In genomic region chrX:28717864-28718263, GRCh38 we compare ENCODE assay signal across 20 cellular contexts.
DNase-seq lines count a peak whose midpoint lies in the region; ATAC-seq, FAIRE-seq and TF ChIP-seq lines count a peak whose summit lies in the region.
"Had no signal": no experiment of that assay in that cellular context is flagged by ENCODE, and none has a peak within 500 bp of the region (broad histone marks: within the 10 kb centered on the region; RNA-seq: fewer than 3 reads in every experiment).

No MANE protein-coding gene starts in this region.

- no peak overlapping the region for H3K14ac ChIP-seq in IMR-90 (replicated peaks; ENCODE audit: low read depth, low read length)

- H3K27ac ChIP-seq in IMR-90 (ENCODE audit: insufficient read depth, low read length) (no peak overlapping the region), GM12878 (ENCODE audit: control insufficient read depth, insufficient read depth) (no peak overlapping the region), kidney (ENCODE audit: low read depth in 2 of 2, low read length in 2 of 2) (no peak overlapping the region), heart left ventricle (no peak overlapping the region)
- H3K27ac ChIP-seq: 22Rv1; A549; BLaER1 treated with 17β-estradiol and CSF1 and Interleukin-3, amounts not matched to agents 10 nM and 100 nM; C4-2B had no signal

- ATAC-seq in IMR-90 (ENCODE audit: low read depth), result no peak
- ATAC-seq in GM12878, result no peak
- no peak for ATAC-seq in heart left ventricle
- ATAC-seq: A549; CD8-positive, alpha-beta T cell had no signal

- POLR2A ChIA-PET in IMR-90 (lab: Charles Lee; ENCODE audit: unreplicated experiment), result no interaction called here
- POLR2A ChIA-PET in GM12878 (lab: Charles Lee), result no interaction called here

- H3K27me3 ChIP-seq in IMR-90 (ENCODE audit: control insufficient read depth, insufficient read depth, low read length) (no peaks in the 10 kb centered on the region), GM12878 (replicated peaks in 1 of 2; ENCODE audit: control insufficient read depth in 2 of 2, insufficient read depth in 2 of 2, low read length in 1 of 2) (no peaks in the 10 kb centered on the region), heart left ventricle (no peaks in the 10 kb centered on the region)
- H3K27me3 ChIP-seq: BLaER1 treated with 17β-estradiol and CSF1 and Interleukin-3, amounts not matched to agents 10 nM and 100 nM had no signal

- BruUV-seq in IMR-90 (replicated peaks; lab: Mats Ljungman, UMichigan) (no TSS peak), GM12878 (replicated peaks; lab: Mats Ljungman, UMichigan) (no TSS peak)

- no peak overlapping the region for H2AK9ac ChIP-seq in IMR-90 (replicated peaks; ENCODE audit: low read depth, low read length, poor library complexity)

- H2AFZ ChIP-seq in IMR-90 (replicated peaks; ENCODE audit: low read length, poor library complexity) (no peak overlapping the region), GM12878 (ENCODE audit: control insufficient read depth, low read depth, low read length) (no peak overlapping the region)

- H2AK5ac ChIP-seq in IMR-90 (ENCODE audit: low read depth, low read length), result no peak overlapping the region

- no peak for TF ChIP-seq EP300 in GM12878 (IDR thresholded peaks at IDR 0.05; ENCODE audit: borderline replicate concordance in 1 of 2, control insufficient read depth in 1 of 2, low read depth in 2 of 2, low read length in 2 of 2)

- no peaks in the 10 kb centered on the region for H3K9me1 ChIP-seq in IMR-90 (ENCODE audit: insufficient read depth, low read length)

- H3K4me2 ChIP-seq in IMR-90 (ENCODE audit: low read depth, low read length) (no peak overlapping the region), GM12878 (ENCODE audit: control insufficient read depth, insufficient read depth) (no peak overlapping the region)
- H3K4me2 ChIP-seq: A549; BLaER1 treated with 17β-estradiol and CSF1 and Interleukin-3, amounts not matched to agents 10 nM and 100 nM had no signal

- H4K8ac ChIP-seq in IMR-90 (ENCODE audit: low read depth in 2 of 2, low read length in 2 of 2), result no peak overlapping the region

- H3K9ac ChIP-seq in IMR-90 (ENCODE audit: low read depth, low read length), result no peak overlapping the region
- no peak overlapping the region for H3K9ac ChIP-seq in GM12878 (ENCODE audit: control insufficient read depth, insufficient read depth, low read length)
- no peak overlapping the region for H3K9ac ChIP-seq in kidney (ENCODE audit: low read length in 2 of 2)
- H3K9ac ChIP-seq: BLaER1 treated with 17β-estradiol and CSF1 and Interleukin-3, amounts not matched to agents 10 nM and 100 nM had no signal

- no peaks in the 10 kb centered on the region for H3K79me2 ChIP-seq in GM12878 (ENCODE audit: control insufficient read depth, insufficient read depth, low read length)

- H4K5ac ChIP-seq in IMR-90 (ENCODE audit: low read depth, low read length), result no peak overlapping the region

- no peak overlapping the region for H3K4ac ChIP-seq in IMR-90 (ENCODE audit: low read depth, low read length)

- CTCF ChIA-PET in IMR-90 (lab: Yijun Ruan, JAX), result no interaction called here
- CTCF ChIA-PET in GM12878 (lab: Yijun Ruan, JAX), result no interaction called here

- no peak overlapping the region for H4K91ac ChIP-seq in IMR-90 (ENCODE audit: insufficient read depth, low read depth, low read length)

- TF ChIP-seq POLR2A in IMR-90 (IDR thresholded peaks at IDR 0.05; ENCODE audit: low read depth, low read length) (no peak), GM12878 (IDR thresholded peaks at IDR 0.05; ENCODE audit: low read depth, low read length) (no peak), heart left ventricle (IDR thresholded peaks at IDR 0.05) (no peak)

- no peak overlapping the region for H3K18ac ChIP-seq in IMR-90 (ENCODE audit: low read depth, low read length)

- H4K20me1 ChIP-seq in IMR-90 (ENCODE audit: insufficient read depth, low read length) (no peaks in the 10 kb centered on the region), GM12878 (ENCODE audit: control insufficient read depth, insufficient read depth) (no peaks in the 10 kb centered on the region)
- H4K20me1 ChIP-seq: BLaER1 treated with 17β-estradiol and CSF1 and Interleukin-3, amounts not matched to agents 10 nM and 100 nM had no signal

- H3K4me1 ChIP-seq in IMR-90 (ENCODE audit: control insufficient read depth, insufficient read depth, low read length) (no peaks in the 10 kb centered on the region), GM12878 (ENCODE audit: control insufficient read depth, insufficient read depth, low read length) (no peaks in the 10 kb centered on the region), kidney (ENCODE audit: control insufficient read depth in 1 of 2, insufficient read depth in 1 of 2, low read depth in 1 of 2, low read length in 2 of 2) (no peaks in the 10 kb centered on the region), heart left ventricle (no peaks in the 10 kb centered on the region)
- H3K4me1 ChIP-seq: A549; BLaER1 treated with 17β-estradiol and CSF1 and Interleukin-3, amounts not matched to agents 10 nM and 100 nM; Caco-2 had no signal

- DNase-seq in IMR-90 (no peak), GM12878 (ENCODE audit: low read depth, low spot score) (no peak), kidney (no peak), NCI-H446 treated with DMSO at 0.1 percent for 48 hours (lab: John Stamatoyannopoulos, UW) (no peak), heart left ventricle (no peak)
- DNase-seq: AML-193; Caco-2; Calu3; CD4-positive, alpha-beta T cell; CD8-positive, alpha-beta T cell; DMS79 treated with DMSO at 0.1 percent for 48 hours; GF-D8 had no signal

- H3K36me3 ChIP-seq in IMR-90 (ENCODE audit: control insufficient read depth, insufficient read depth, low read length), result no peaks in the 10 kb centered on the region
- no peaks in the 10 kb centered on the region for H3K36me3 ChIP-seq in GM12878 (ENCODE audit: control insufficient read depth in 2 of 2, insufficient read depth in 2 of 2, low read length in 1 of 2)
- H3K36me3 ChIP-seq in kidney (ENCODE audit: control insufficient read depth in 1 of 2, insufficient read depth in 2 of 2, low read length in 2 of 2), result no peaks in the 10 kb centered on the region
- no peaks in the 10 kb centered on the region for H3K36me3 ChIP-seq in heart left ventricle
- H3K36me3 ChIP-seq: BLaER1 treated with 17β-estradiol and CSF1 and Interleukin-3, amounts not matched to agents 10 nM and 100 nM had no signal

- RAD21 ChIA-PET in GM12878 (lab: Charles Lee; ENCODE audit: unreplicated experiment), result no interaction called here

- dilution Hi-C loops in IMR-90 (cut with HindIII; ENCODE audit: low sequenced_read_pairs, unreplicated experiment), result no loop called here

- no peak for TF ChIP-seq RAD21 in IMR-90 (IDR thresholded peaks at IDR 0.05; ENCODE audit: low read length)
- no peak for TF ChIP-seq RAD21 in GM12878 (IDR thresholded peaks at IDR 0.05; ENCODE audit: insufficient read depth, low read depth, low read length)

- H3K4me3 ChIP-seq in IMR-90 (ENCODE audit: insufficient read depth, low read depth, low read length) (no peak overlapping the region), GM12878 (no peak overlapping the region), kidney (ENCODE audit: low read length in 2 of 2) (no peak overlapping the region), heart left ventricle (no peak overlapping the region)
- H3K4me3 ChIP-seq: A549; BLaER1 treated with 17β-estradiol and CSF1 and Interleukin-3, amounts not matched to agents 10 nM and 100 nM had no signal

- SMC1A ChIA-PET in GM12878 (lab: Charles Lee; ENCODE audit: uncharacterized antibody, unreplicated experiment), result no interaction called here

- H3K9me3 ChIP-seq in IMR-90 (ENCODE audit: control insufficient read depth, insufficient read depth, low read length) (no peaks in the 10 kb centered on the region), GM12878 (replicated peaks; ENCODE audit: control insufficient read depth, insufficient read depth, low read length) (no peaks in the 10 kb centered on the region), kidney (ENCODE audit: control insufficient read depth in 1 of 2, low read length in 2 of 2) (no peaks in the 10 kb centered on the region), heart left ventricle (peaks cover 0 to 4% (median 0%) of the 10 kb centered on the region in 12 donors)
- H3K9me3 ChIP-seq: A549; BLaER1 treated with 17β-estradiol and CSF1 and Interleukin-3, amounts not matched to agents 10 nM and 100 nM; Caco-2 had no signal

- no peak overlapping the region for H2BK120ac ChIP-seq in IMR-90 (ENCODE audit: low read depth, low read length)

- H2BK15ac ChIP-seq in IMR-90 (ENCODE audit: low read depth, low read length), result no peak overlapping the region

- H3K23ac ChIP-seq in IMR-90 (ENCODE audit: low read depth, low read length), result no peak overlapping the region

- no peak for TF ChIP-seq CTCF in IMR-90 (conservative IDR thresholded peaks at IDR 0.05; ENCODE audit: low read depth, low read length)
- TF ChIP-seq CTCF in GM12878 (IDR thresholded peaks at IDR 0.05 in 2 of 3, conservative IDR thresholded peaks at IDR 0.05 in 1 of 3; ENCODE audit: control insufficient read depth in 2 of 3, extremely low read depth in 1 of 3, insufficient read depth in 1 of 3, low read depth in 3 of 3, low read length in 3 of 3), result no peak
- no peak for TF ChIP-seq CTCF in kidney (IDR thresholded peaks at IDR 0.05; ENCODE audit: borderline replicate concordance, extremely low read depth, insufficient read depth)
- TF ChIP-seq CTCF in heart left ventricle (IDR thresholded peaks at IDR 0.05), result no peak

- intact Hi-C loops in IMR-90 (cut with micrococcal nuclease), result no loop called here
- intact Hi-C loops in GM12878 (cut with micrococcal nuclease; ENCODE audit: unreplicated experiment), result no loop called here
- intact Hi-C loops in kidney (cut with DNase I), result no loop called here
- intact Hi-C loops in heart left ventricle (cut with DNase I), result no loop called here

- no peak overlapping the region for H3K56ac ChIP-seq in IMR-90 (ENCODE audit: extremely low read depth, insufficient read depth, low read length)

- no peaks in the 10 kb centered on the region for H3K79me1 ChIP-seq in IMR-90 (ENCODE audit: low read depth in 1 of 2, low read length in 2 of 2)

- in situ Hi-C loops in IMR-90 (cut with MboI; ENCODE audit: low sequenced_read_pairs), result no loop called here
- in situ Hi-C loops in GM12878 (cut with MboI), result no loop called here

- H2BK5ac ChIP-seq in IMR-90 (ENCODE audit: low read depth, low read length, poor library complexity, severe bottlenecking), result no peak overlapping the region

- FAIRE-seq in GM12878 (lab: Jason Lieb, UNC) (peak; percentile 23), kidney (lab: Jason Lieb, UNC) (peak; percentile 6)
- FAIRE-seq: A549, D721Med, G401.6, GM12892, GM18507 had no signal

- no peak overlapping the region for H2BK20ac ChIP-seq in IMR-90 (ENCODE audit: low read depth, low read length)

TF ChIP-seq in IMR-90, 13 proteins besides CTCF, POLR2A, EP300 and RAD21:
- TF ChIP-seq CEBPB (IDR thresholded peaks at IDR 0.05; ENCODE audit: low read depth, low read length) (peak; percentile 59), MXI1 (IDR thresholded peaks at IDR 0.05; ENCODE audit: borderline replicate concordance, low read depth, low read length) (no peak)
